Comparison of ENCODE assay signal across 22 cellular contexts in genomic region chr9:4638968-4639367, GRCh38. TPM values are rescaled to one million over a fixed set of nuclear protein-coding genes. Genes with fewer than 3 reads are reported as not detected.
"Had no signal": no experiment of that assay in that cellular context is flagged by ENCODE, and none has a peak within 500 bp of the region (broad histone marks: within the 10 kb centered on the region; RNA-seq: fewer than 3 reads in every experiment).

No MANE protein-coding gene starts in this region.

- H3K9me3 Mint-ChIP-seq: activated CD4-positive, alpha-beta memory T cell treated with anti-CD3 and anti-CD28 coated beads for 36 hours; activated CD4-positive, alpha-beta T cell treated with anti-CD3 and anti-CD28 coated beads, Interleukin-2, amount 10 ng/mL, durations not matched to agents 7 days and 5 days; activated naive CD4-positive, alpha-beta T cell treated with anti-CD3 and anti-CD28 coated beads for 36 hours; activated T-helper 17 cell treated with anti-CD3 and anti-CD28 coated beads, Interleukin-2, amount 50 U/mL, for 72 hours; brain; T-helper 1 cell treated with Interleukin-12 subunit alpha and Interleukin-12 subunit beta and Interleukin-4 antibody, amounts not matched to agents 30 μg/mL and 1 μg/mL, for 36 hours had no signal

- H3K4me1 ChIP-seq: SJSA1 had no signal

- H3K27me3 Mint-ChIP-seq: activated CD4-positive, alpha-beta memory T cell treated with anti-CD3 and anti-CD28 coated beads for 36 hours; activated naive CD8-positive, alpha-beta T cell; activated T-helper 17 cell treated with anti-CD3 and anti-CD28 coated beads, Interleukin-2, amount 50 U/mL, for 72 hours had no signal

- ATAC-seq: activated T-helper 17 cell treated with anti-CD3 and anti-CD28 coated beads, Interleukin-2, amount 50 U/mL, for 72 hours had no signal

- H3K4me3 Mint-ChIP-seq: activated CD4-positive, alpha-beta memory T cell treated with anti-CD3 and anti-CD28 coated beads for 36 hours; activated CD4-positive, alpha-beta T cell treated with anti-CD3 and anti-CD28 coated beads, Interleukin-2, amount 10 ng/mL, durations not matched to agents 7 days and 5 days; activated naive CD4-positive, alpha-beta T cell treated with anti-CD3 and anti-CD28 coated beads for 36 hours; activated naive CD8-positive, alpha-beta T cell; activated T-helper 17 cell treated with anti-CD3 and anti-CD28 coated beads, Interleukin-2, amount 50 U/mL, for 72 hours; brain; T-helper 1 cell treated with Interleukin-12 subunit alpha and Interleukin-12 subunit beta and Interleukin-4 antibody, amounts not matched to agents 30 μg/mL and 1 μg/mL, for 36 hours had no signal

- H3K36me3 ChIP-seq: SJSA1 had no signal

- H3K27ac ChIP-seq: SJSA1 had no signal

- H3K36me3 Mint-ChIP-seq: activated CD4-positive, alpha-beta memory T cell treated with anti-CD3 and anti-CD28 coated beads for 36 hours; brain had no signal

- H3K9me3 ChIP-seq: SJSA1 had no signal

- H3K27me3 ChIP-seq: SJSA1 had no signal

- DNase-seq: activated CD4-positive, alpha-beta memory T cell treated with anti-CD3 and anti-CD28 coated beads for 36 hours; activated CD4-positive, alpha-beta T cell treated with anti-CD3 and anti-CD28 coated beads, Interleukin-2, amount 10 ng/mL, durations not matched to agents 7 days and 5 days; activated CD4-positive, CD25-positive, alpha-beta regulatory T cell; activated gamma-delta T cell; activated naive CD4-positive, alpha-beta T cell treated with anti-CD3 and anti-CD28 coated beads for 36 hours; activated T-cell treated with anti-CD3 and anti-CD28 coated beads for 4 hours; activated T-cell treated with anti-CD3 and anti-CD28 coated beads, Interleukin-2, amount 50 U/mL, for 48 hours; amygdala; Karpas-422; NCI-H1105 treated with DMSO at 0.1 percent for 48 hours; NCI-H1436 treated with DMSO at 0.1 percent for 48 hours; NCI-H2029; NCI-H526; NCI-H82; SHP77; T-helper 9 cell had no signal

- H3K4me3 ChIP-seq: SJSA1 had no signal

- H3K27ac Mint-ChIP-seq: activated CD4-positive, alpha-beta memory T cell treated with anti-CD3 and anti-CD28 coated beads for 36 hours; activated CD4-positive, alpha-beta T cell treated with anti-CD3 and anti-CD28 coated beads, Interleukin-2, amount 10 ng/mL, durations not matched to agents 7 days and 5 days; activated naive CD4-positive, alpha-beta T cell treated with anti-CD3 and anti-CD28 coated beads for 36 hours; activated naive CD8-positive, alpha-beta T cell; activated T-helper 17 cell treated with anti-CD3 and anti-CD28 coated beads, Interleukin-2, amount 50 U/mL, for 72 hours; brain; T-helper 1 cell treated with Interleukin-12 subunit alpha and Interleukin-12 subunit beta and Interleukin-4 antibody, amounts not matched to agents 30 μg/mL and 1 μg/mL, for 36 hours had no signal

- H3K4me1 Mint-ChIP-seq: activated T-helper 17 cell treated with anti-CD3 and anti-CD28 coated beads, Interleukin-2, amount 50 U/mL, for 72 hours; brain had no signal

RNA-seq across cellular contexts. Expression of gene SPATA6L, which starts 27.3 kb away (rescaled TPM):
- total RNA-seq: NCI-H460 had no signal
